Comparison of ENCODE assay signal across 19 cellular contexts in genomic region chr19:3333662-3334061, GRCh38. TPM values are rescaled to one million over a fixed set of nuclear protein-coding genes. Genes with fewer than 3 reads are reported as not detected.
DNase-seq lines count a peak whose midpoint lies in the region; ATAC-seq and TF ChIP-seq lines count a peak whose summit lies in the region.
"Had no signal": no experiment of that assay in that cellular context is flagged by ENCODE, and none has a peak within 500 bp of the region (broad histone marks: within the 10 kb centered on the region; RNA-seq: fewer than 3 reads in every experiment).

No MANE protein-coding gene starts in this region.

- H3K9me3 Mint-ChIP-seq in CD4-positive, alpha-beta T cell = no peaks in the 10 kb centered on the region
- H3K9me3 Mint-ChIP-seq in IgD-negative memory B cell = no peaks in the 10 kb centered on the region
- H3K9me3 Mint-ChIP-seq in activated CD8-positive, alpha-beta T cell treated with anti-CD3 and anti-CD28 coated beads, Interleukin-2, amount 10 ng/mL, durations not matched to agents 7 days and 5 days (ENCODE audit: insufficient read depth) = no peaks in the 10 kb centered on the region
- H3K9me3 Mint-ChIP-seq in Calu3 (ENCODE audit: low read depth, unreplicated experiment) = no peaks in the 10 kb centered on the region
- H3K9me3 Mint-ChIP-seq: CD4-positive, alpha-beta memory T cell had no signal

- no peak overlapping the region for H3K27ac ChIP-seq in CD4-positive, alpha-beta T cell (ENCODE audit: low read depth, low read length)
- peak overlapping the region; percentile 22 to 43 for H3K27ac ChIP-seq in esophagus (ENCODE audit: low read depth in 2 of 2, low read length in 1 of 2)
- peak overlapping the region; percentile 5 to 97 (median 87) for H3K27ac ChIP-seq in stomach
- H3K27ac ChIP-seq: PC-9 had no signal

- TF ChIP-seq CTCF in CD4-positive, alpha-beta T cell (IDR thresholded peaks at IDR 0.05) = no peak
- no peak for TF ChIP-seq CTCF in stomach (IDR thresholded peaks at IDR 0.05)
- no peak for TF ChIP-seq CTCF in Calu3 (IDR thresholded peaks at IDR 0.05; ENCODE audit: unreplicated experiment)

- POLR2A ChIA-PET in CD4-positive, alpha-beta T cell (lab: Charles Lee) = no interaction called here
- POLR2A ChIA-PET in activated CD8-positive, alpha-beta T cell treated with anti-CD3 and anti-CD28 coated beads, Interleukin-2, amount 10 ng/mL, durations not matched to agents 7 days and 5 days (lab: Charles Lee) = no interaction called here

- TF ChIP-seq EP300 in stomach (IDR thresholded peaks at IDR 0.05) = no peak

- DNase-seq in CD4-positive, alpha-beta T cell = no peak
- DNase-seq in stomach (no peak), retina (no peak), Calu3 (no peak)
- DNase-seq in activated CD8-positive, alpha-beta T cell treated with anti-CD3 and anti-CD28 coated beads, Interleukin-2, amount 10 ng/mL, durations not matched to agents 7 days and 5 days = no peak
- DNase-seq: CD4-positive, alpha-beta memory T cell; DMS79 treated with DMSO at 0.1 percent for 48 hours; GDM1; GOT3; MG63; NCI-H1105; NCI-H1694 treated with DMSO at 0.1 percent for 48 hours; NCI-H446 treated with DMSO at 0.1 percent for 48 hours; NCI-H774; PC-9; SHP77 had no signal

- no peaks in the 10 kb centered on the region for H3K36me3 Mint-ChIP-seq in CD4-positive, alpha-beta T cell (ENCODE audit: low read depth)
- H3K36me3 Mint-ChIP-seq in IgD-negative memory B cell (no peaks in the 10 kb centered on the region), Calu3 (ENCODE audit: insufficient read depth, unreplicated experiment) (peaks cover 2% of the 10 kb centered on the region)
- no peaks in the 10 kb centered on the region for H3K36me3 Mint-ChIP-seq in activated CD8-positive, alpha-beta T cell treated with anti-CD3 and anti-CD28 coated beads, Interleukin-2, amount 10 ng/mL, durations not matched to agents 7 days and 5 days (ENCODE audit: low read depth)
- H3K36me3 Mint-ChIP-seq: CD4-positive, alpha-beta memory T cell had no signal

- H3K4me1 Mint-ChIP-seq in CD4-positive, alpha-beta T cell (ENCODE audit: low read depth) = peaks cover 9% of the 10 kb centered on the region
- H3K4me1 Mint-ChIP-seq in IgD-negative memory B cell (peaks cover 0 to 2% (median 0%) of the 10 kb centered on the region in 3 donors), Calu3 (ENCODE audit: low read depth, unreplicated experiment) (no peaks in the 10 kb centered on the region)
- peaks cover 4% of the 10 kb centered on the region for H3K4me1 Mint-ChIP-seq in activated CD8-positive, alpha-beta T cell treated with anti-CD3 and anti-CD28 coated beads, Interleukin-2, amount 10 ng/mL, durations not matched to agents 7 days and 5 days (ENCODE audit: low read depth)

- no TSS peak for BruUV-seq in Calu3 (replicated peaks; lab: Mats Ljungman, UMichigan)

- WGBS in esophagus, 2 donors = 81% methylated on average over 8 of the region's 8 CpGs
- 79 to 94% (median 87%) methylated on average over 8 of the region's 8 CpGs for WGBS in stomach, 5 donors

- CTCF ChIA-PET in CD4-positive, alpha-beta T cell (lab: Charles Lee) = interaction anchor here (0.7 kb wide), 1 partner anchor 106 kb away, joined by 5 read pairs; no protein-coding TSS in a partner anchor
- CTCF ChIA-PET in activated CD8-positive, alpha-beta T cell treated with anti-CD3 and anti-CD28 coated beads, Interleukin-2, amount 10 ng/mL, durations not matched to agents 7 days and 5 days (lab: Charles Lee) = interaction anchor here (2.1 kb wide), 1 partner anchor 96 kb away, joined by 7 read pairs; no protein-coding TSS in a partner anchor
- CTCF ChIA-PET in Calu3 (lab: Charles Lee) = no interaction called here

- H3K9me3 ChIP-seq in CD4-positive, alpha-beta T cell (ENCODE audit: control insufficient read depth, low read length) = no peaks in the 10 kb centered on the region
- H3K9me3 ChIP-seq in esophagus (ENCODE audit: control insufficient read depth in 2 of 2, insufficient read depth in 1 of 2, low read depth in 1 of 2, low read length in 1 of 2) (no peaks in the 10 kb centered on the region), stomach (no peaks in the 10 kb centered on the region)
- H3K9me3 ChIP-seq: MG63 had no signal

- no peak for ATAC-seq in CD4-positive, alpha-beta T cell (ENCODE audit: poor library complexity)
- ATAC-seq in activated CD8-positive, alpha-beta T cell treated with anti-CD3 and anti-CD28 coated beads, Interleukin-2, amount 10 ng/mL, durations not matched to agents 7 days and 5 days = no peak

- H3K4me1 ChIP-seq in esophagus (ENCODE audit: control insufficient read depth in 2 of 2, insufficient read depth in 2 of 2, low read length in 1 of 2) = peaks cover 10 to 22% of the 10 kb centered on the region in 2 donors
- H3K4me1 ChIP-seq in stomach = peaks cover 40 to 60% (median 50%) of the 10 kb centered on the region in 4 donors

- H3K27me3 Mint-ChIP-seq in CD4-positive, alpha-beta T cell = no peaks in the 10 kb centered on the region
- H3K27me3 Mint-ChIP-seq in IgD-negative memory B cell = peaks cover 8% of the 10 kb centered on the region
- H3K27me3 Mint-ChIP-seq in activated CD8-positive, alpha-beta T cell treated with anti-CD3 and anti-CD28 coated beads, Interleukin-2, amount 10 ng/mL, durations not matched to agents 7 days and 5 days (ENCODE audit: low read depth) = no peaks in the 10 kb centered on the region
- H3K27me3 Mint-ChIP-seq in Calu3 (ENCODE audit: unreplicated experiment) = peaks cover 24% of the 10 kb centered on the region
- H3K27me3 Mint-ChIP-seq: CD4-positive, alpha-beta memory T cell had no signal

- peak overlapping the region; percentile 49 for H3K27ac Mint-ChIP-seq in CD4-positive, alpha-beta T cell
- H3K27ac Mint-ChIP-seq in IgD-negative memory B cell (peak overlapping the region in 2 of 3 donors; percentile 16 to 39), Calu3 (ENCODE audit: unreplicated experiment) (no peak overlapping the region)
- H3K27ac Mint-ChIP-seq in activated CD8-positive, alpha-beta T cell treated with anti-CD3 and anti-CD28 coated beads, Interleukin-2, amount 10 ng/mL, durations not matched to agents 7 days and 5 days = no peak overlapping the region
- H3K27ac Mint-ChIP-seq: B cell had no signal

- H3K4me3 ChIP-seq in esophagus (ENCODE audit: low read depth in 1 of 2, low read length in 2 of 2) (no peak overlapping the region), stomach (no peak overlapping the region)
- H3K4me3 ChIP-seq: MG63, PC-9 had no signal

- intact Hi-C loops in CD4-positive, alpha-beta T cell (cut with DNase I, micrococcal nuclease) = no loop called here
- intact Hi-C loops in stomach (cut with DNase I; ENCODE audit: low total_unique reads) = no loop called here
- intact Hi-C loops in Calu3 (cut with micrococcal nuclease; ENCODE audit: unreplicated experiment) = no loop called here

- no peak for TF ChIP-seq POLR2A in stomach (IDR thresholded peaks at IDR 0.05)

- H3K27me3 ChIP-seq in CD4-positive, alpha-beta T cell (ENCODE audit: control insufficient read depth, insufficient read depth, low read length) = no peaks in the 10 kb centered on the region
- no peaks in the 10 kb centered on the region for H3K27me3 ChIP-seq in esophagus (ENCODE audit: control insufficient read depth in 1 of 2, insufficient read depth in 2 of 2, low read length in 2 of 2)
- no peaks in the 10 kb centered on the region for H3K27me3 ChIP-seq in stomach
- H3K27me3 ChIP-seq: MG63 had no signal

- H3K4me3 Mint-ChIP-seq in CD4-positive, alpha-beta T cell = no peak overlapping the region
- no peak overlapping the region for H3K4me3 Mint-ChIP-seq in IgD-negative memory B cell
- H3K4me3 Mint-ChIP-seq in activated CD8-positive, alpha-beta T cell treated with anti-CD3 and anti-CD28 coated beads, Interleukin-2, amount 10 ng/mL, durations not matched to agents 7 days and 5 days = no peak overlapping the region
- H3K4me3 Mint-ChIP-seq in Calu3 (ENCODE audit: low read depth, unreplicated experiment) = no peak overlapping the region
- H3K4me3 Mint-ChIP-seq: B cell; CD4-positive, alpha-beta memory T cell had no signal

- H3K36me3 ChIP-seq in esophagus (ENCODE audit: control insufficient read depth in 2 of 2, insufficient read depth in 2 of 2, low read length in 1 of 2) (no peaks in the 10 kb centered on the region), stomach (no peaks in the 10 kb centered on the region)
- H3K36me3 ChIP-seq: MG63 had no signal

RNA-seq across cellular contexts. Expression of gene NFIC, which starts 32.7 kb away (rescaled TPM):
- total RNA-seq in CD4-positive, alpha-beta T cell = 10 to 100 TPM; 22.1 to 22.2 TPM
- polyA plus RNA-seq in IgD-negative memory B cell (12.8 TPM), esophagus (10 to 100 TPM; 15.4 to 48.1 TPM), stomach (10 to 100 TPM; 16.7 to 61.5 (median 34.2) TPM)
- total RNA-seq in stomach (100 to 1,000 TPM in 2 of 5 donors, 10 to 100 TPM in 3; 32.3 to 251 (median 94.2) TPM), Calu3 (2022) (56.3 and 60.5 TPM in 2 replicates)
- total RNA-seq in activated CD8-positive, alpha-beta T cell treated with anti-CD3 and anti-CD28 coated beads, Interleukin-2, amount 10 ng/mL, durations not matched to agents 7 days and 5 days = 10 to 100 TPM; 13.4 to 14.0 TPM

Comparison
In these comparisons a context has a peak if more than half of its experiments do, and no peak if none do; other contexts are left out.
1. H3K27ac Mint-ChIP-seq: peak in CD4-positive, alpha-beta T cell (single experiment) and IgD-negative memory B cell (2 of 3); none in activated CD8-positive, alpha-beta T cell treated with anti-CD3 and anti-CD28 coated beads, Interleukin-2, amount 10 ng/mL, durations not matched to agents 7 days and 5 days (single experiment) and Calu3 (single experiment).